In the genomic region with DNA sequence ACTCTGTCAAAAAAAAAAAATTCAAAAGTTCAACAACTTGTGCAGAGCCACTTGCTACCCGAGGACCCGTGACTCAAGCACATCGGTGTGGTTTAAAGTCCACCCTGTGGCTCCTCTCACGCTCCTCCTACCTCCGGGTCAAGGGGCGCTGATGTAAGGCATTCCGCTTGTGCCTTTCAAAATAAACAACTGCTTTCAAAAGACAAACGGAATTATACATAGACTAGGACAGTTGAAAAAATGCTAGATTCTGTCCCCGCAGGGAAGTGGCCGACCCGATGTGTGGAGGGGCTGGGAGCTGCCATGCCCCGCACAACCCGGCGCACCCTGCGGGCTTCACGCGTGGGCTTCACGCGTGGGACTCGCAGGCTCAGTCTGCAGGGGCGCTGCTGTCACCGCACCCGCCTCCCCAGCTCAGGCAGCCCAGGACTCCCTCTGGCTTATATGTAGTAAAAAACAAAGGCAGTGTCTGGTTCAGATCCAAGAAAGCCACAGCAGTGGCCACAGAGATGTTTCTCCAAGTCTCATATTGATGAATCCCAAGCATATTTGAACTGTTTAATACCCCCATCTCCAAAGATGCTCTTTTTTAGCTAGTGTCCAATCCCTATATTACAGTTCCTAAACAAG, we compare ENCODE assay signal across 8 cellular contexts.
A peak's percentile ranks its signal among the peaks of the same experiment; 100 is the strongest.
DNase-seq lines count a peak whose midpoint lies in the region; ATAC-seq and TF ChIP-seq lines count a peak whose summit lies in the region.

No MANE protein-coding gene starts in this region.

- peak overlapping the region; percentile 53 for H3K4me3 Mint-ChIP-seq in natural killer cell
- H3K4me3 Mint-ChIP-seq in activated T-helper 2 cell treated with anti-CD3 and anti-CD28 coated beads, Interferon-gamma antibody, Interleukin-2, Interleukin-4, amounts not matched to agents 10 μg/mL and 5 μg/mL and 100 μg/mL, durations not matched to agents 14 hours and 24 hours and 36 hours (ENCODE audit: low read depth), result no peak overlapping the region

- H3K27me3 ChIP-seq in brain microvascular endothelial cell (replicated peaks), result no peaks in the 10 kb centered on the region

- DNase-seq in brain microvascular endothelial cell, result peak; percentile 62
- no peak for DNase-seq in natural killer cell
- DNase-seq in DMS79 treated with DMSO at 0.1 percent for 48 hours (lab: John Stamatoyannopoulos, UW), result no peak
- no peak for DNase-seq in activated T-helper 2 cell treated with anti-CD3 and anti-CD28 coated beads, Interferon-gamma antibody, Interleukin-2, Interleukin-4, amounts not matched to agents 10 μg/mL and 5 μg/mL and 100 μg/mL, durations not matched to agents 14 hours and 24 hours and 36 hours (ENCODE audit: low spot score)
- DNase-seq in NCI-H526 treated with DMSO at 0.1 percent for 48 hours (lab: John Stamatoyannopoulos, UW), result no peak

- peak overlapping the region; percentile 50 for H3K4me3 ChIP-seq in brain microvascular endothelial cell (ENCODE audit: low read depth, low read length)

- peaks cover 23 to 35% of the 10 kb centered on the region in 2 donors for H3K27me3 Mint-ChIP-seq in natural killer cell (ENCODE audit: low read depth in 2 of 2)
- peaks cover 22% of the 10 kb centered on the region for H3K27me3 Mint-ChIP-seq in activated T-helper 2 cell treated with anti-CD3 and anti-CD28 coated beads, Interferon-gamma antibody, Interleukin-2, Interleukin-4, amounts not matched to agents 10 μg/mL and 5 μg/mL and 100 μg/mL, durations not matched to agents 14 hours and 24 hours and 36 hours (ENCODE audit: low read depth)

- H3K9me3 Mint-ChIP-seq in natural killer cell, result no peaks in the 10 kb centered on the region
- no peaks in the 10 kb centered on the region for H3K9me3 Mint-ChIP-seq in activated T-helper 2 cell treated with anti-CD3 and anti-CD28 coated beads, Interferon-gamma antibody, Interleukin-2, Interleukin-4, amounts not matched to agents 10 μg/mL and 5 μg/mL and 100 μg/mL, durations not matched to agents 14 hours and 24 hours and 36 hours

- in situ Hi-C loops in brain microvascular endothelial cell (cut with HindIII; ENCODE audit: low pct_ligation_motif_present, low sequenced_read_pairs), result no loop called here

- no peaks in the 10 kb centered on the region for H3K36me3 Mint-ChIP-seq in natural killer cell
- H3K36me3 Mint-ChIP-seq in activated T-helper 2 cell treated with anti-CD3 and anti-CD28 coated beads, Interferon-gamma antibody, Interleukin-2, Interleukin-4, amounts not matched to agents 10 μg/mL and 5 μg/mL and 100 μg/mL, durations not matched to agents 14 hours and 24 hours and 36 hours (ENCODE audit: low read depth), result no peaks in the 10 kb centered on the region

- H3K27ac Mint-ChIP-seq in natural killer cell, result no peak overlapping the region
- H3K27ac Mint-ChIP-seq in activated T-helper 2 cell treated with anti-CD3 and anti-CD28 coated beads, Interferon-gamma antibody, Interleukin-2, Interleukin-4, amounts not matched to agents 10 μg/mL and 5 μg/mL and 100 μg/mL, durations not matched to agents 14 hours and 24 hours and 36 hours, result no peak overlapping the region

- peak overlapping the region; percentile 68 for H3K27ac ChIP-seq in brain microvascular endothelial cell

- intact Hi-C loops in natural killer cell (cut with micrococcal nuclease), result loop anchor here (5.0 kb wide), 3 partner anchors 900 to 1895 kb away; no protein-coding TSS in a partner anchor
- intact Hi-C loops in activated T-helper 2 cell treated with anti-CD3 and anti-CD28 coated beads, Interferon-gamma antibody, Interleukin-2, Interleukin-4, amounts not matched to agents 10 μg/mL and 5 μg/mL and 100 μg/mL, durations not matched to agents 14 hours and 24 hours and 36 hours (cut with micrococcal nuclease), result loop anchor here (5.0 to 10.0 kb wide), 2 partner anchors 935 to 1322 kb away; no protein-coding TSS in a partner anchor

- ATAC-seq in GM18499 (IDR thresholded peaks at IDR 0.05; ENCODE audit: insufficient read depth, unreplicated experiment) (peak; percentile 8), HG02885 (IDR thresholded peaks at IDR 0.05; ENCODE audit: poor library complexity, unreplicated experiment) (peak; percentile 5), natural killer cell (peak in 1 of 3 donors; percentile 23), HG03342 (IDR thresholded peaks at IDR 0.05; ENCODE audit: unreplicated experiment) (no peak)

- H3K4me1 Mint-ChIP-seq in natural killer cell, result peaks cover 12 to 18% of the 10 kb centered on the region in 2 donors
- H3K4me1 Mint-ChIP-seq in activated T-helper 2 cell treated with anti-CD3 and anti-CD28 coated beads, Interferon-gamma antibody, Interleukin-2, Interleukin-4, amounts not matched to agents 10 μg/mL and 5 μg/mL and 100 μg/mL, durations not matched to agents 14 hours and 24 hours and 36 hours (ENCODE audit: low read depth), result peaks cover 15% of the 10 kb centered on the region

- H3K36me3 ChIP-seq in brain microvascular endothelial cell (replicated peaks), result no peaks in the 10 kb centered on the region

- TF ChIP-seq CTCF in brain microvascular endothelial cell (IDR thresholded peaks at IDR 0.05; ENCODE audit: low read depth, low read length, missing control alignments) (no peak), natural killer cell (IDR thresholded peaks at IDR 0.05) (no peak)
